8 cellular contexts compared by ENCODE assay signal in genomic region chr10:30422981-30423654, GRCh38. TPM values are rescaled to one million over a fixed set of nuclear protein-coding genes. Genes with fewer than 3 reads are reported as not detected.
A peak's percentile ranks its signal among the peaks of the same experiment; 100 is the strongest.
DNase-seq lines count a peak whose midpoint lies in the region; ATAC-seq and TF ChIP-seq lines count a peak whose summit lies in the region.

No MANE protein-coding gene starts in this region.

- ATAC-seq in lung (ENCODE audit: insufficient read depth, low FRiP score), result no peak
- no peak for ATAC-seq in HG02642 (IDR thresholded peaks at IDR 0.05; ENCODE audit: poor library complexity, unreplicated experiment)
- no peak for ATAC-seq in GM21526 (IDR thresholded peaks at IDR 0.05; ENCODE audit: low FRiP score, unreplicated experiment)
- no peak for ATAC-seq in HG03095 (IDR thresholded peaks at IDR 0.05; ENCODE audit: unreplicated experiment)

- H3K27ac ChIP-seq in AG04450 (ENCODE audit: low read depth, low read length) (peak overlapping the region; percentile 77), lung (ENCODE audit: low read depth in 1 of 2, low read length in 1 of 2) (peak overlapping the region in 1 of 2 donors; percentile 79)

- H3K9me3 ChIP-seq in AG04450 (ENCODE audit: control insufficient read depth, insufficient read depth, low read length), result no peaks in the 10 kb centered on the region
- no peaks in the 10 kb centered on the region for H3K9me3 ChIP-seq in lung (ENCODE audit: control insufficient read depth in 2 of 2, insufficient read depth in 1 of 2, low read length in 1 of 2)

- TF ChIP-seq CTCF in AG04450 (IDR thresholded peaks at IDR 0.05; ENCODE audit: low read depth, low read length) (no peak), cardiac fibroblast (IDR thresholded peaks at IDR 0.05; ENCODE audit: low read depth, low read length) (no peak), lung (IDR thresholded peaks at IDR 0.05; ENCODE audit: control extremely low read depth, extremely low read depth) (no peak)

- H3K27me3 ChIP-seq in AG04450 (ENCODE audit: control insufficient read depth, insufficient read depth, low read length), result no peaks in the 10 kb centered on the region
- no peaks in the 10 kb centered on the region for H3K27me3 ChIP-seq in lung (ENCODE audit: control insufficient read depth, insufficient read depth)

- H3K4me1 ChIP-seq in lung (ENCODE audit: control insufficient read depth in 2 of 2, insufficient read depth in 2 of 2, low read length in 2 of 2), result peaks cover 0 to 7% of the 10 kb centered on the region in 2 donors

- CTCF ChIA-PET in AG04450 (lab: Charles Lee), result interaction anchor here (0.6 to 1.9 kb wide), 5 partner anchors 9 to 169 kb away, joined by 3 to 7 read pairs (median 3); no protein-coding TSS in a partner anchor

- H3K4me3 ChIP-seq in AG04450 (ENCODE audit: low read depth, low read length) (no peak overlapping the region), cardiac fibroblast (replicated peaks in 1 of 2; ENCODE audit: low read depth in 2 of 2, low read length in 2 of 2) (no peak overlapping the region), lung (no peak overlapping the region)

- peak; percentile 60 for DNase-seq in AG04450 (ENCODE audit: low read depth, low spot score)
- peak; percentile 74 for DNase-seq in LHCN-M2 (ENCODE audit: low read depth)
- DNase-seq in cardiac fibroblast (ENCODE audit: low read depth in 2 of 2), result peak; percentile 79 to 82
- DNase-seq in lung (ENCODE audit: low spot score), result peak; percentile 56
- no peak for DNase-seq in NCI-H1092 (lab: John Stamatoyannopoulos, UW)

- WGBS in lung, 2 donors, result 16 to 23% methylated on average over 8 of the region's 8 CpGs

- H3K36me3 ChIP-seq in lung (ENCODE audit: control insufficient read depth in 2 of 2, insufficient read depth in 2 of 2, low read length in 2 of 2), result no peaks in the 10 kb centered on the region

- POLR2A ChIA-PET in AG04450 (lab: Yijun Ruan, JAX), result interaction anchor here (1.1 kb wide), 1 partner anchor 10 kb away, joined by 6 read pairs; no protein-coding TSS in a partner anchor

RNA-seq across cellular contexts. Expression of gene MAP3K8, which starts 10.9 kb away (rescaled TPM):
- polyA plus RNA-seq in AG04450 (2011; rRNA removed) (4.3 and 5.3 TPM in 2 replicates), lung (10 to 100 TPM; 37.0 to 77.9 TPM)
- 4.3 and 4.8 TPM in 2 replicates for polyA minus RNA-seq in AG04450 (2011; rRNA and poly(A)+ RNA removed)
- total RNA-seq in LHCN-M2 (2014; rRNA removed) (0.40 and 1.7 TPM in 2 replicates), lung (10 to 100 TPM; 49.3 to 51.7 TPM)
- polyA plus RNA-seq in LHCN-M2 (2012), result 1.8 TPM

Comparison
In these comparisons a context has a peak if more than half of its experiments do, and no peak if none do; other contexts are left out.
1. RNA of gene MAP3K8, which starts 10.9 kb away (total RNA-seq): 49.3 to 51.7 TPM in lung; 0.40 to 1.7 TPM in LHCN-M2; every median in the first group is over 10 times any median in the second.